ENCODE assay signal across 1 cellular context in the genomic region with DNA sequence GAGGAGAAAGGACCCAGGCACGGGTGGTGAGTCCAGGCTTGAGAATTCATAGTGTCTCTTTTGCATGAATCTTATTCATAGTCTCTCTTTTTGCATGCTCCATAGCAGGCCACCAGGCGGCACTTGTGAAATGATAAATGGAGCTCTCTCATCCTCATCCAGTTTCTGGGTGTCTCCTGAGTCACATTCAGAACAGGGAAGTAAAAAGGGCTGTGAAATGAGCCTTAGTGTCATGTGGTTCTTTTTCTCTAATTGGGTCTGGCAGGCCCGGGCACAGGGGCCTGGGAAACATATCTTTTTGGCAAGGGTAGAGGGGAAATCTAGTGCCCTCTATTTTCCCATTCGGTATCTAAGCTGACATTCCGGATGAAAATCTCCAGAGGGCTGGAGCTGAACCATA.
TF ChIP-seq lines count a peak whose summit lies in the region.

No MANE protein-coding gene starts in this region.

TF ChIP-seq in liver, 16 proteins besides CTCF, POLR2A, EP300 and RAD21 (continued from another document):
- TF ChIP-seq, protein P1, sequence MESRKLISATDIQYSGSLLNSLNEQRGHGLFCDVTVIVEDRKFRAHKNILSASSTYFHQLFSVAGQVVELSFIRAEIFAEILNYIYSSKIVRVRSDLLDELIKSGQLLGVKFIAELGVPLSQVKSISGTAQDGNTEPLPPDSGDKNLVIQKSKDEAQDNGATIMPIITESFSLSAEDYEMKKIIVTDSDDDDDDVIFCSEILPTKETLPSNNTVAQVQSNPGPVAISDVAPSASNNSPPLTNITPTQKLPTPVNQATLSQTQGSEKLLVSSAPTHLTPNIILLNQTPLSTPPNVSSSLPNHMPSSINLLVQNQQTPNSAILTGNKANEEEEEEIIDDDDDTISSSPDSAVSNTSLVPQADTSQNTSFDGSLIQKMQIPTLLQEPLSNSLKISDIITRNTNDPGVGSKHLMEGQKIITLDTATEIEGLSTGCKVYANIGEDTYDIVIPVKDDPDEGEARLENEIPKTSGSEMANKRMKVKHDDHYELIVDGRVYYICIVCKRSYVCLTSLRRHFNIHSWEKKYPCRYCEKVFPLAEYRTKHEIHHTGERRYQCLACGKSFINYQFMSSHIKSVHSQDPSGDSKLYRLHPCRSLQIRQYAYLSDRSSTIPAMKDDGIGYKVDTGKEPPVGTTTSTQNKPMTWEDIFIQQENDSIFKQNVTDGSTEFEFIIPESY (IDR thresholded peaks at IDR 0.05) = no peak
- no peak for TF ChIP-seq FOXA1 (IDR thresholded peaks at IDR 0.05)
- TF ChIP-seq, protein P2, sequence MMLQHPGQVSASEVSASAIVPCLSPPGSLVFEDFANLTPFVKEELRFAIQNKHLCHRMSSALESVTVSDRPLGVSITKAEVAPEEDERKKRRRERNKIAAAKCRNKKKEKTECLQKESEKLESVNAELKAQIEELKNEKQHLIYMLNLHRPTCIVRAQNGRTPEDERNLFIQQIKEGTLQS (IDR thresholded peaks at IDR 0.05) = no peak
